Comparison of ENCODE assay signal across 8 cellular contexts in the genomic region with DNA sequence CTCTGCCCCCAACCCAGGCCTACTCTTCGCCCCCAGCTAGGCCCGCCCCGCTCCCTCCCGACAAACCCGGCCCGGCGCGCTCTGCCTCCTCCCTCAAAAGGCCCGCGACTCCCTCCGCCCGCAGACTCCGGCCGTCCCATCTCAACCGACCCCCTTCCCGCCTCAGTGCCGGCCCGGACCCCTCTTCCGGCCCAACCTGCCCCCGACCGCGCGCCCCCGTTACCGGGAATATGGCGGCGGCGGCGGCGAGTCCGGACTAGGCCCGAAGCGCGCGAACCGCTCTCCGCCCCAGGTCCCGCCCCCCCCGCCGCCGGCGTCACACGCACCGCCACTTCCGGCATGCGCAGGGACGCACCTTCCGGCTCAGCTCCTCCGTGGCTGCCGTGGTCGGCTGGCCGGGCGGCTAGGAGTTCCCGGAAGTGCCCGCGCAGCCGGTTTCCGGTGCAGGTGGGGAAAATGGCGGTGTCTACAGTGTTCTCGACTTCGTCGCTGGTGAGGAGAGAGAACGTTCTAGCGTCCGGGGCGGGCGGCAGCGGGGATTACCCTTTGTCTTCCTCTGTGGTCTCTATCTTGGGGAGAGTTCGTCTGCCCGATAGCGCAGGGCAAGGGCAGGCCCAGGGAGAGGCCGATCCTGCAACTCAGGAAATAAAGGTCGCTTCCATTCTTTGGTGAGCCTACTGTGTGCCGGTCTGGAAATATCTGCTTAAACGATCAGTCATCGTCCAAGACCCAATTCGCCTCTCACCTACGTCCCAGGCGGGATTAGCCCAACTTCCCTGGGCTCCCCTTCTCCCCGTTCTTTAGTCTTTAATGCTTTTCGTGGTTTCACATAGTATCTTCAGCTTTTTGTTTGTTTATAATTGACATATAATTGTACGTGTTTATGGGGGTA. TPM values are rescaled to one million over a fixed set of nuclear protein-coding genes. Genes with fewer than 3 reads are reported as not detected.
DNase-seq lines count a peak whose midpoint lies in the region; ATAC-seq and TF ChIP-seq lines count a peak whose summit lies in the region.

A gene with protein sequence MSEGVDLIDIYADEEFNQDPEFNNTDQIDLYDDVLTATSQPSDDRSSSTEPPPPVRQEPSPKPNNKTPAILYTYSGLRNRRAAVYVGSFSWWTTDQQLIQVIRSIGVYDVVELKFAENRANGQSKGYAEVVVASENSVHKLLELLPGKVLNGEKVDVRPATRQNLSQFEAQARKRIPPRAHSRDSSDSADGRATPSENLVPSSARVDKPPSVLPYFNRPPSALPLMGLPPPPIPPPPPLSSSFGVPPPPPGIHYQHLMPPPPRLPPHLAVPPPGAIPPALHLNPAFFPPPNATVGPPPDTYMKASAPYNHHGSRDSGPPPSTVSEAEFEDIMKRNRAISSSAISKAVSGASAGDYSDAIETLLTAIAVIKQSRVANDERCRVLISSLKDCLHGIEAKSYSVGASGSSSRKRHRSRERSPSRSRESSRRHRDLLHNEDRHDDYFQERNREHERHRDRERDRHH (minus strand): TSS at position 285 of the 892 bp plus-strand sequence. CDS start 740 bp downstream, outside the sequence.
A gene (plus strand): TSS at position 434 of the 892 bp plus-strand sequence. CDS start 23 bp downstream, at position 457.

- TF ChIP-seq CTCF in HEK293 (tag by site-specific recombination; IDR thresholded peaks at IDR 0.05) (peak; percentile 49), foreskin keratinocyte (conservative IDR thresholded peaks at IDR 0.05) (no peak), neural progenitor cell (IDR thresholded peaks at IDR 0.05) (no peak)

- peaks cover 92% of the 10 kb centered on the region for H3K79me2 ChIP-seq in neural progenitor cell (ENCODE audit: low read depth)

- H3K4me3 ChIP-seq in HEK293 (ENCODE audit: low read depth, low read length) = peak within 1 kb of the TSS; percentile 99
- H3K4me3 ChIP-seq in SJSA1 = peak within 1 kb of the TSS; percentile 89
- peak within 1 kb of the TSS; percentile 79 for H3K4me3 ChIP-seq in neural progenitor cell
- peak within 1 kb of the TSS; percentile 98 to 100 for H3K4me3 ChIP-seq in stomach smooth muscle (ENCODE audit: low read length in 2 of 2)

- CTCF ChIA-PET in HEK293 (lab: Yijun Ruan, JAX) = interaction anchor here (0.8 to 1.2 kb wide), 5 partner anchors 12 to 455 kb away, joined by 3 to 4 read pairs (median 3); a partner anchor contains a TSS

- peaks cover 32% of the 10 kb centered on the region for H3K4me1 Mint-ChIP-seq in neural progenitor cell

- H3F3A ChIP-seq in neural progenitor cell (ENCODE audit: low read depth) = peaks cover 60% of the 10 kb centered on the region

- peak within 1 kb of the TSS; percentile 91 for H3K4me2 ChIP-seq in neural progenitor cell

- POLR2A ChIA-PET in HEK293 (lab: Yijun Ruan, JAX) = interaction anchor here (0.6 to 1.9 kb wide), 10 partner anchors 9 to 152 kb away, joined by 3 to 16 read pairs (median 4); a partner anchor contains a TSS

- H3K27me3 Mint-ChIP-seq in neural progenitor cell (ENCODE audit: insufficient read depth, low read depth) = peaks cover 4% of the 10 kb centered on the region

- H3K27ac ChIP-seq in HEK293 (ENCODE audit: extremely low read depth, low read depth, low read length) (peak within 1 kb of the TSS; percentile 99), SJSA1 (peak within 1 kb of the TSS; percentile 98), foreskin keratinocyte (peak within 1 kb of the TSS; percentile 91), neural progenitor cell (peak within 1 kb of the TSS; percentile 99), stomach smooth muscle (ENCODE audit: low read length) (peak within 1 kb of the TSS; percentile 95)

- H3K4me1 ChIP-seq in HEK293 (ENCODE audit: control insufficient read depth, insufficient read depth, low read length) (no peaks in the 10 kb centered on the region), SJSA1 (replicated peaks) (peaks cover 13% of the 10 kb centered on the region), foreskin keratinocyte (peaks cover under 1% of the 10 kb centered on the region), neural progenitor cell (peaks cover 15% of the 10 kb centered on the region), stomach smooth muscle (ENCODE audit: control insufficient read depth, insufficient read depth, low read length) (peaks cover 23% of the 10 kb centered on the region)

- H3K36me3 ChIP-seq in HEK293 (ENCODE audit: control insufficient read depth in 2 of 2, insufficient read depth in 1 of 2, low read length in 2 of 2) (peaks cover 19 to 58% of the 10 kb centered on the region in 2 experiments), SJSA1 (peaks cover 78% of the 10 kb centered on the region), neural progenitor cell (peaks cover 19% of the 10 kb centered on the region), stomach smooth muscle (ENCODE audit: control insufficient read depth in 2 of 2, insufficient read depth in 2 of 2, low read length in 2 of 2) (peaks cover 18 to 35% of the 10 kb centered on the region in 2 donors)

- peaks cover 37% of the 10 kb centered on the region for H3K36me3 Mint-ChIP-seq in neural progenitor cell

- peak; percentile 94 for ATAC-seq in foreskin keratinocyte

- no peaks in the 10 kb centered on the region for H3K9me3 Mint-ChIP-seq in neural progenitor cell

- peak within 1 kb of the TSS; percentile 97 for H3K27ac Mint-ChIP-seq in neural progenitor cell

- H3K4me3 Mint-ChIP-seq in neural progenitor cell = peak within 1 kb of the TSS; percentile 98

- H3K9ac ChIP-seq in neural progenitor cell (peak within 1 kb of the TSS; percentile 99), stomach smooth muscle (ENCODE audit: low read length in 2 of 2) (peak within 1 kb of the TSS; percentile 98 to 100)

- DNase-seq in GF-D8 (lab: John Stamatoyannopoulos, UW) (peak; percentile 77), MV-4-11 (lab: John Stamatoyannopoulos, UW) (peak; percentile 92), SJSA1 (ENCODE audit: low read depth in 1 of 2, low spot score in 2 of 2) (peak; percentile 94 to 99), foreskin keratinocyte (peak; percentile 78 to 86), neural progenitor cell (ENCODE audit: low spot score) (peak; percentile 98)
- peak; percentile 95 to 98 (median 96) for DNase-seq in activated naive CD4-positive, alpha-beta T cell (lab: John Stamatoyannopoulos, UW)

- peaks cover 47% of the 10 kb centered on the region for H4K20me1 ChIP-seq in neural progenitor cell (ENCODE audit: low read depth)

- no peaks in the 10 kb centered on the region for H3K9me3 ChIP-seq in HEK293 (ENCODE audit: control insufficient read depth, insufficient read depth, low read depth, low read length)
- no peaks in the 10 kb centered on the region for H3K9me3 ChIP-seq in SJSA1 (replicated peaks)
- no peaks in the 10 kb centered on the region for H3K9me3 ChIP-seq in neural progenitor cell (ENCODE audit: low read depth)
- H3K9me3 ChIP-seq in stomach smooth muscle (ENCODE audit: control insufficient read depth in 2 of 2, low read length in 2 of 2) = no peaks in the 10 kb centered on the region

- peak within 1 kb of the TSS; percentile 78 for H2AFZ ChIP-seq in neural progenitor cell (replicated peaks)

- no peaks in the 10 kb centered on the region for H3K27me3 ChIP-seq in SJSA1 (replicated peaks)
- no peaks in the 10 kb centered on the region for H3K27me3 ChIP-seq in foreskin keratinocyte
- no peaks in the 10 kb centered on the region for H3K27me3 ChIP-seq in neural progenitor cell
- no peaks in the 10 kb centered on the region for H3K27me3 ChIP-seq in stomach smooth muscle (ENCODE audit: control insufficient read depth in 1 of 2, insufficient read depth in 2 of 2, low read length in 2 of 2)

TF ChIP-seq in HEK293, 187 proteins besides CTCF, POLR2A, EP300 and RAD21 (continues in another document):
- TF ChIP-seq ZNF23 (tag by site-specific recombination; IDR thresholded peaks at IDR 0.05; ENCODE audit: borderline replicate concordance) = no peak
- TF ChIP-seq SP2 (tag by site-specific recombination; IDR thresholded peaks at IDR 0.05) = peak; percentile 81
- TF ChIP-seq, protein P1, sequence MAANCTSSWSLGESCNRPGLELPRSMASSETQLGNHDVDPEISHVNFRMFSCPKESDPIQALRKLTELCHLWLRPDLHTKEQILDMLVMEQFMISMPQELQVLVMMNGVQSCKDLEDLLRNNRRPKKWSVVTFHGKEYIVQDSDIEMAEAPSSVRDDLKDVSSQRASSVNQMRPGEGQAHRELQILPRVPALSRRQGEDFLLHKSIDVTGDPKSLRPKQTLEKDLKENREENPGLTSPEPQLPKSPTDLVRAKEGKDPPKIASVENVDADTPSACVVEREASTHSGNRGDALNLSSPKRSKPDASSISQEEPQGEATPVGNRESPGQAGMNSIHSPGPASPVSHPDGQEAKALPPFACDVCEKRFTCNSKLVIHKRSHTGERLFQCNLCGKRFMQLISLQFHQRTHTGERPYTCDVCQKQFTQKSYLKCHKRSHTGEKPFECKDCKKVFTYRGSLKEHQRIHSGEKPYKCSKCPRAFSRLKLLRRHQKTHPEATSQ (tag by site-specific recombination; IDR thresholded peaks at IDR 0.05) = peak; percentile 75
- TF ChIP-seq ZNF19 (tag by site-specific recombination; IDR thresholded peaks at IDR 0.05; ENCODE audit: low read depth) = no peak
- TF ChIP-seq, protein P2, sequence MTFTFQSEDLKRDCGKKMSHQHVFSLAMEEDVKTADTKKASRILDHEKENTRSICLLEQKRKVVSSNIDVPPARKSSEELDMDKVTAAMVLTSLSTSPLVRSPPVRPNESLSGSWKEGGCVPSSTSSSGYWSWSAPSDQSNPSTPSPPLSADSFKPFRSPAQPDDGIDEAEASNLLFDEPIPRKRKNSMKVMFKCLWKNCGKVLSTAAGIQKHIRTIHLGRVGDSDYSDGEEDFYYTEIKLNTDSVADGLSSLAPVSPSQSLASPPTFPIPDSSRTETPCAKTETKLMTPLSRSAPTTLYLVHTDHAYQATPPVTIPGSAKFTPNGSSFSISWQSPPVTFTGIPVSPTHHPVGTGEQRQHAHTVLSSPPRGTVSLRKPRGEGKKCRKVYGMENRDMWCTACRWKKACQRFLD (tag by site-specific recombination; IDR thresholded peaks at IDR 0.05) = no peak; the same call in 1 of the 2 replicates
- no peak for TF ChIP-seq ZNF529 (tag by site-specific recombination; IDR thresholded peaks at IDR 0.05; ENCODE audit: insufficient replicate concordance)

RNA-seq across cellular contexts. Expression of the first gene that starts in this region (rescaled TPM):
- total RNA-seq in SJSA1 (2014; rRNA removed; shearing (Covaris generic)) = 18.0 and 39.7 TPM in 2 replicates
- total RNA-seq in foreskin keratinocyte (47.7 and 48.2 TPM in 2 replicates), neural progenitor cell (ENCODE audit: low replicate concordance) (60.7 and 71.9 TPM in 2 replicates)
- polyA plus RNA-seq in foreskin keratinocyte = 24.7 and 30.0 TPM in 2 replicates

RNA-seq across cellular contexts. Expression of the second gene that starts in this region (rescaled TPM):
- 70.6 and 71.9 TPM in 2 replicates for total RNA-seq in SJSA1 (2014; rRNA removed; shearing (Covaris generic))
- 30.2 and 30.6 TPM in 2 replicates for total RNA-seq in foreskin keratinocyte
- polyA plus RNA-seq in foreskin keratinocyte = 49.8 and 53.2 TPM in 2 replicates
- 27.4 and 37.7 TPM in 2 replicates for total RNA-seq in neural progenitor cell (ENCODE audit: low replicate concordance)

Comparison
In these comparisons a context has a peak if more than half of its experiments do, and no peak if none do; other contexts are left out.
1. Peak in every context shown above with its lines: DNase-seq, ATAC-seq, H3K4me3 ChIP-seq and H3K27ac ChIP-seq.